Comparison of ENCODE assay signal across 8 cellular contexts in the genomic region with DNA sequence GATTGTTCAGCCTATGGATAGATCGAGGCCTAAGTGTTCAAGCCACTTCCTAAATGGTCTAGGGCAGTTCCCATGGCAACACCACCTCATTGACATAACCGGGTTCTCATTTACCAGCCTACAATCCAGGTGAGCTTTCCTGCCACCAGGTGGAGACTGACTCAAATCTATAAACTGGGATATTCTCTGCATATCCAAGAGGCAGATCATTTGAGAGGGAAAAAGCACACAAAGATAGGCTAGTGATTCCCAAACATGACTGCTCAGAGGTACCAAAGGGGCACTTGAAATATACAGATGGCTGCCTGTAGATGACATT.
DNase-seq lines count a peak whose midpoint lies in the region; ATAC-seq and TF ChIP-seq lines count a peak whose summit lies in the region.

No MANE protein-coding gene starts in this region.

- H3K9me3 Mint-ChIP-seq in WTC11 = peaks cover 4% of the 10 kb centered on the region; the same call in 1 of the 2 replicates
- no peaks in the 10 kb centered on the region for H3K9me3 Mint-ChIP-seq in activated CD8-positive, alpha-beta memory T cell treated with anti-CD3 and anti-CD28 coated beads, Interleukin-2, amount 10 ng/mL, durations not matched to agents 7 days and 5 days (ENCODE audit: low read depth)

- no peak overlapping the region for H3K9ac ChIP-seq in Karpas-422 (ENCODE audit: low read length)

- H3K27ac Mint-ChIP-seq in WTC11 = peak overlapping the region; percentile 93
- H3K27ac Mint-ChIP-seq in activated CD8-positive, alpha-beta memory T cell treated with anti-CD3 and anti-CD28 coated beads, Interleukin-2, amount 10 ng/mL, durations not matched to agents 7 days and 5 days = no peak overlapping the region

- DNase-seq in cardiac muscle cell (ENCODE audit: low read depth in 1 of 2, low spot score in 1 of 2) = peak; percentile 12 to 36
- no peak for DNase-seq in Right ventricle myocardium inferior (ENCODE audit: missing footprints)
- DNase-seq in Karpas-422 = peak; percentile 70
- peak; percentile 70 for DNase-seq in WTC11 (ENCODE audit: low spot score)
- peak; percentile 57 for DNase-seq in left lobe of liver (ENCODE audit: low spot score)
- no peak for DNase-seq in T-helper 9 cell
- no peak for DNase-seq in activated CD8-positive, alpha-beta memory T cell treated with anti-CD3 and anti-CD28 coated beads, Interleukin-2, amount 10 ng/mL, durations not matched to agents 7 days and 5 days

- POLR2A ChIA-PET in WTC11 (lab: Charles Lee) = no interaction called here

- H3K9me2 ChIP-seq in Karpas-422 (replicated peaks; ENCODE audit: insufficient read depth, low read length) = no peaks in the 10 kb centered on the region

- H3K4me3 ChIP-seq in cardiac muscle cell = no peak overlapping the region
- no peak overlapping the region for H3K4me3 ChIP-seq in Karpas-422 (ENCODE audit: low read length)

- peaks cover 61% of the 10 kb centered on the region for H3K4me1 Mint-ChIP-seq in WTC11
- peaks cover 3% of the 10 kb centered on the region for H3K4me1 Mint-ChIP-seq in activated CD8-positive, alpha-beta memory T cell treated with anti-CD3 and anti-CD28 coated beads, Interleukin-2, amount 10 ng/mL, durations not matched to agents 7 days and 5 days

- CTCF ChIA-PET in WTC11 (lab: Charles Lee) = interaction anchor here (0.6 to 3.2 kb wide), 18 partner anchors 8 to 1101 kb away, joined by 3 to 23 read pairs (median 4); no protein-coding TSS in a partner anchor
- CTCF ChIA-PET in activated CD8-positive, alpha-beta memory T cell treated with anti-CD3 and anti-CD28 coated beads, Interleukin-2, amount 10 ng/mL, durations not matched to agents 7 days and 5 days (lab: Charles Lee) = no interaction called here

- H3K27ac ChIP-seq in cardiac muscle cell (no peak overlapping the region), Karpas-422 (ENCODE audit: low read length) (no peak overlapping the region)

- H3K4me1 ChIP-seq in cardiac muscle cell (ENCODE audit: low read depth) = peaks cover 4% of the 10 kb centered on the region
- H3K4me1 ChIP-seq in Karpas-422 (ENCODE audit: low read length) = peaks cover 10% of the 10 kb centered on the region

- H3K9me3 ChIP-seq in cardiac muscle cell (ENCODE audit: low read depth) = no peaks in the 10 kb centered on the region
- H3K9me3 ChIP-seq in Karpas-422 (ENCODE audit: low read length) = no peaks in the 10 kb centered on the region

- intact Hi-C loops in Right ventricle myocardium inferior (cut with DNase I) = no loop called here

- no peaks in the 10 kb centered on the region for H3K79me2 ChIP-seq in Karpas-422 (ENCODE audit: low read length)

- H3K4me2 ChIP-seq in Karpas-422 (ENCODE audit: low read depth, low read length, poor library complexity, severe bottlenecking) = no peak overlapping the region

- H2AFZ ChIP-seq in Karpas-422 (ENCODE audit: low read length) = no peak overlapping the region

- ATAC-seq in Right ventricle myocardium inferior (no peak), WTC11 (peak; percentile 78), left lobe of liver (peak; percentile 97), GM18907 (IDR thresholded peaks at IDR 0.05; ENCODE audit: unreplicated experiment) (no peak)
- ATAC-seq in activated CD8-positive, alpha-beta memory T cell treated with anti-CD3 and anti-CD28 coated beads, Interleukin-2, amount 10 ng/mL, durations not matched to agents 7 days and 5 days = no peak

- no peaks in the 10 kb centered on the region; the same call in 1 of the 2 replicates for H3K27me3 Mint-ChIP-seq in WTC11 (ENCODE audit: low read depth)
- peaks cover 4% of the 10 kb centered on the region for H3K27me3 Mint-ChIP-seq in activated CD8-positive, alpha-beta memory T cell treated with anti-CD3 and anti-CD28 coated beads, Interleukin-2, amount 10 ng/mL, durations not matched to agents 7 days and 5 days

- H3K27me3 ChIP-seq in cardiac muscle cell = peaks cover 17% of the 10 kb centered on the region
- H3K27me3 ChIP-seq in Karpas-422 (ENCODE audit: low read length) = no peaks in the 10 kb centered on the region

- H3K4me3 Mint-ChIP-seq in WTC11 = peak overlapping the region; percentile 52
- H3K4me3 Mint-ChIP-seq in activated CD8-positive, alpha-beta memory T cell treated with anti-CD3 and anti-CD28 coated beads, Interleukin-2, amount 10 ng/mL, durations not matched to agents 7 days and 5 days = no peak overlapping the region

- H3K36me3 Mint-ChIP-seq in WTC11 = peaks cover 3% of the 10 kb centered on the region; the same call in 1 of the 2 replicates
- no peaks in the 10 kb centered on the region for H3K36me3 Mint-ChIP-seq in activated CD8-positive, alpha-beta memory T cell treated with anti-CD3 and anti-CD28 coated beads, Interleukin-2, amount 10 ng/mL, durations not matched to agents 7 days and 5 days

- TF ChIP-seq CTCF in cardiac muscle cell (IDR thresholded peaks at IDR 0.05; ENCODE audit: low read depth, low read length) (peak; percentile 11), WTC11 (IDR thresholded peaks at IDR 0.05) (peak; percentile 46; the same call in 1 of the 2 replicates)

- H3K36me3 ChIP-seq in cardiac muscle cell (no peaks in the 10 kb centered on the region), Karpas-422 (ENCODE audit: insufficient read depth, low read length) (no peaks in the 10 kb centered on the region)

- H4K20me1 ChIP-seq in Karpas-422 (ENCODE audit: insufficient read depth, low read depth, low read length) = peaks cover 6% of the 10 kb centered on the region; the same call in 1 of the 2 replicates

TF ChIP-seq in WTC11, 78 proteins besides CTCF, POLR2A, EP300 and RAD21 (continues in another document):
- TF ChIP-seq MYBL2 (CRISPR knock-in tag; IDR thresholded peaks at IDR 0.05) = no peak
- TF ChIP-seq ZNF317 (CRISPR knock-in tag; IDR thresholded peaks at IDR 0.05; ENCODE audit: borderline replicate concordance, low read depth) = no peak
- no peak for TF ChIP-seq RORB (CRISPR knock-in tag; IDR thresholded peaks at IDR 0.05)
- TF ChIP-seq OVOL2 (CRISPR knock-in tag; IDR thresholded peaks at IDR 0.05; ENCODE audit: borderline replicate concordance) = no peak
- TF ChIP-seq, protein P1, sequence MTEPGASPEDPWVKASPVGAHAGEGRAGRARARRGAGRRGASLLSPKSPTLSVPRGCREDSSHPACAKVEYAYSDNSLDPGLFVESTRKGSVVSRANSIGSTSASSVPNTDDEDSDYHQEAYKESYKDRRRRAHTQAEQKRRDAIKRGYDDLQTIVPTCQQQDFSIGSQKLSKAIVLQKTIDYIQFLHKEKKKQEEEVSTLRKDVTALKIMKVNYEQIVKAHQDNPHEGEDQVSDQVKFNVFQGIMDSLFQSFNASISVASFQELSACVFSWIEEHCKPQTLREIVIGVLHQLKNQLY (CRISPR knock-in tag; IDR thresholded peaks at IDR 0.05) = no peak
- TF ChIP-seq TEAD4 (CRISPR knock-in tag; IDR thresholded peaks at IDR 0.05) = no peak
- TF ChIP-seq SOX15 (CRISPR knock-in tag; IDR thresholded peaks at IDR 0.05) = no peak
- no peak for TF ChIP-seq NFYB (CRISPR knock-in tag; conservative IDR thresholded peaks at IDR 0.05; ENCODE audit: low read depth)
- TF ChIP-seq, protein P2, sequence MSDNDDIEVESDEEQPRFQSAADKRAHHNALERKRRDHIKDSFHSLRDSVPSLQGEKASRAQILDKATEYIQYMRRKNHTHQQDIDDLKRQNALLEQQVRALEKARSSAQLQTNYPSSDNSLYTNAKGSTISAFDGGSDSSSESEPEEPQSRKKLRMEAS (CRISPR knock-in tag; IDR thresholded peaks at IDR 0.05) = no peak
- TF ChIP-seq, protein P3, sequence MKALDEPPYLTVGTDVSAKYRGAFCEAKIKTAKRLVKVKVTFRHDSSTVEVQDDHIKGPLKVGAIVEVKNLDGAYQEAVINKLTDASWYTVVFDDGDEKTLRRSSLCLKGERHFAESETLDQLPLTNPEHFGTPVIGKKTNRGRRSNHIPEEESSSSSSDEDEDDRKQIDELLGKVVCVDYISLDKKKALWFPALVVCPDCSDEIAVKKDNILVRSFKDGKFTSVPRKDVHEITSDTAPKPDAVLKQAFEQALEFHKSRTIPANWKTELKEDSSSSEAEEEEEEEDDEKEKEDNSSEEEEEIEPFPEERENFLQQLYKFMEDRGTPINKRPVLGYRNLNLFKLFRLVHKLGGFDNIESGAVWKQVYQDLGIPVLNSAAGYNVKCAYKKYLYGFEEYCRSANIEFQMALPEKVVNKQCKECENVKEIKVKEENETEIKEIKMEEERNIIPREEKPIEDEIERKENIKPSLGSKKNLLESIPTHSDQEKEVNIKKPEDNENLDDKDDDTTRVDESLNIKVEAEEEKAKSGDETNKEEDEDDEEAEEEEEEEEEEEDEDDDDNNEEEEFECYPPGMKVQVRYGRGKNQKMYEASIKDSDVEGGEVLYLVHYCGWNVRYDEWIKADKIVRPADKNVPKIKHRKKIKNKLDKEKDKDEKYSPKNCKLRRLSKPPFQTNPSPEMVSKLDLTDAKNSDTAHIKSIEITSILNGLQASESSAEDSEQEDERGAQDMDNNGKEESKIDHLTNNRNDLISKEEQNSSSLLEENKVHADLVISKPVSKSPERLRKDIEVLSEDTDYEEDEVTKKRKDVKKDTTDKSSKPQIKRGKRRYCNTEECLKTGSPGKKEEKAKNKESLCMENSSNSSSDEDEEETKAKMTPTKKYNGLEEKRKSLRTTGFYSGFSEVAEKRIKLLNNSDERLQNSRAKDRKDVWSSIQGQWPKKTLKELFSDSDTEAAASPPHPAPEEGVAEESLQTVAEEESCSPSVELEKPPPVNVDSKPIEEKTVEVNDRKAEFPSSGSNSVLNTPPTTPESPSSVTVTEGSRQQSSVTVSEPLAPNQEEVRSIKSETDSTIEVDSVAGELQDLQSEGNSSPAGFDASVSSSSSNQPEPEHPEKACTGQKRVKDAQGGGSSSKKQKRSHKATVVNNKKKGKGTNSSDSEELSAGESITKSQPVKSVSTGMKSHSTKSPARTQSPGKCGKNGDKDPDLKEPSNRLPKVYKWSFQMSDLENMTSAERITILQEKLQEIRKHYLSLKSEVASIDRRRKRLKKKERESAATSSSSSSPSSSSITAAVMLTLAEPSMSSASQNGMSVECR (CRISPR knock-in tag; IDR thresholded peaks at IDR 0.05; ENCODE audit: borderline replicate concordance) = no peak
- TF ChIP-seq, protein P4, sequence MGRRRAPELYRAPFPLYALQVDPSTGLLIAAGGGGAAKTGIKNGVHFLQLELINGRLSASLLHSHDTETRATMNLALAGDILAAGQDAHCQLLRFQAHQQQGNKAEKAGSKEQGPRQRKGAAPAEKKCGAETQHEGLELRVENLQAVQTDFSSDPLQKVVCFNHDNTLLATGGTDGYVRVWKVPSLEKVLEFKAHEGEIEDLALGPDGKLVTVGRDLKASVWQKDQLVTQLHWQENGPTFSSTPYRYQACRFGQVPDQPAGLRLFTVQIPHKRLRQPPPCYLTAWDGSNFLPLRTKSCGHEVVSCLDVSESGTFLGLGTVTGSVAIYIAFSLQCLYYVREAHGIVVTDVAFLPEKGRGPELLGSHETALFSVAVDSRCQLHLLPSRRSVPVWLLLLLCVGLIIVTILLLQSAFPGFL (CRISPR knock-in tag; IDR thresholded peaks at IDR 0.05; ENCODE audit: borderline replicate concordance) = no peak

Comparison
In these comparisons a context has a peak if more than half of its experiments do, and no peak if none do; other contexts are left out.
1. DNase-seq: peak in cardiac muscle cell (2 of 2), Karpas-422 (single experiment), WTC11 (single experiment) and left lobe of liver (single experiment); none in Right ventricle myocardium inferior (single experiment), T-helper 9 cell (single experiment) and activated CD8-positive, alpha-beta memory T cell treated with anti-CD3 and anti-CD28 coated beads, Interleukin-2, amount 10 ng/mL, durations not matched to agents 7 days and 5 days (single experiment).
2. ATAC-seq: peak in WTC11 (single experiment) and left lobe of liver (single experiment); none in Right ventricle myocardium inferior (single experiment), GM18907 (single experiment) and activated CD8-positive, alpha-beta memory T cell treated with anti-CD3 and anti-CD28 coated beads, Interleukin-2, amount 10 ng/mL, durations not matched to agents 7 days and 5 days (single experiment).